In the genomic region with DNA sequence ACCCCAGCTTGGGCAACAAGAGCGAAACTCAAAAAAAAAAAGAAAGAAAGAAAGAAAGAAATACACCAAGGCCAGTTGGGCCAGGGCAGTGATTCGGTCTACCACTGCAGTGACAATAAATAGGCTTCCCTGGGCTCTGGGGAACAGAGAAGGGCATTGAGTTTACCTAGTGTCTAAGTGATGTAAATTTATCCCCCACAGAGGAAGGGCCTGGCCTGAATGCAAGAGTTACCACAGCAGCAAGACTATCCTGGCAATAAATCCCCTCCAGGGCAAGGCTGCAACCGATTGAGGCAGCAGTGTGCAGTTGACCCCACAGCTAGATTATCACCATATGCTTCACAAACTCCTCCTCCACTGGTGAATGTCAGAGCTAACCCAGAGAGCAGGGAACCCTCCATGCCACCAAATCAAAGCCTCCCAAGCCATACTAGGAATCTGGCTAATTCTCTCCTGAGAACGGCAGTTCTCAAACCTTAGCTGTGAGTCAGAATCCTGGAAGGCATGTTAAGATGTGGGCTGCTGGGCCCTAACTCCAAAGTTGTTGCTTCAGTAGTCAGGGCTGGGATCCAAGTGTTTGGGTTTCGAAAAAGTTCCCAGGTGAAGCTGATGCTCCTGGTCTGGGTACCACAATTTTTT, we compare ENCODE assay signal across 12 cellular contexts.
A peak's percentile ranks its signal among the peaks of the same experiment; 100 is the strongest.
DNase-seq lines count a peak whose midpoint lies in the region; ATAC-seq and TF ChIP-seq lines count a peak whose summit lies in the region.
"Had no signal": no experiment of that assay in that cellular context is flagged by ENCODE, and none has a peak within 500 bp of the region (broad histone marks: within the 10 kb centered on the region; RNA-seq: fewer than 3 reads in every experiment).

No MANE protein-coding gene starts in this region.

- H3K36me3 Mint-ChIP-seq in nephron (ENCODE audit: low read depth), result no peaks in the 10 kb centered on the region
- H3K36me3 Mint-ChIP-seq: activated CD8-positive, alpha-beta memory T cell treated with anti-CD3 and anti-CD28 coated beads, Interleukin-2, amount 10 ng/mL, durations not matched to agents 7 days and 5 days; CD8-positive, alpha-beta T cell had no signal

- H3K27ac Mint-ChIP-seq in nephron, result peak overlapping the region in 2 of 3 experiments; percentile 90 to 95
- H3K27ac Mint-ChIP-seq: activated CD8-positive, alpha-beta memory T cell treated with anti-CD3 and anti-CD28 coated beads, Interleukin-2, amount 10 ng/mL, durations not matched to agents 7 days and 5 days; CD8-positive, alpha-beta T cell; stimulated activated naive CD8-positive, alpha-beta T cell treated with anti-CD3 and anti-CD28 coated beads, Interleukin-15, Interleukin-2, amounts not matched to agents 100 ng/mL and 50 ng/mL, for 24 hours had no signal

- no peaks in the 10 kb centered on the region for H3K4me1 Mint-ChIP-seq in nephron
- H3K4me1 Mint-ChIP-seq: activated CD8-positive, alpha-beta memory T cell treated with anti-CD3 and anti-CD28 coated beads, Interleukin-2, amount 10 ng/mL, durations not matched to agents 7 days and 5 days had no signal

- intact Hi-C loops in colonic mucosa (cut with DNase I), result no loop called here

- H3K36me3 ChIP-seq in colonic mucosa, result no peaks in the 10 kb centered on the region

- no peak for TF ChIP-seq CTCF in colonic mucosa (IDR thresholded peaks at IDR 0.05)
- no peak for TF ChIP-seq CTCF in nephron (IDR thresholded peaks at IDR 0.05; ENCODE audit: unreplicated experiment in 3 of 3)

- H3K27me3 ChIP-seq in colonic mucosa, result no peaks in the 10 kb centered on the region

- in situ Hi-C loops in Caki2 (cut with HindIII; ENCODE audit: low pct_unique_long_range_greater_than_20kb, low sequenced_read_pairs), result no loop called here

- H3K4me3 Mint-ChIP-seq in nephron, result no peak overlapping the region
- H3K4me3 Mint-ChIP-seq: activated CD8-positive, alpha-beta memory T cell treated with anti-CD3 and anti-CD28 coated beads, Interleukin-2, amount 10 ng/mL, durations not matched to agents 7 days and 5 days; CD8-positive, alpha-beta T cell; stimulated activated naive CD8-positive, alpha-beta T cell treated with anti-CD3 and anti-CD28 coated beads, Interleukin-15, Interleukin-2, amounts not matched to agents 100 ng/mL and 50 ng/mL, for 24 hours had no signal

- H3K27me3 Mint-ChIP-seq in nephron (ENCODE audit: low read depth), result no peaks in the 10 kb centered on the region
- H3K27me3 Mint-ChIP-seq: activated CD8-positive, alpha-beta memory T cell treated with anti-CD3 and anti-CD28 coated beads, Interleukin-2, amount 10 ng/mL, durations not matched to agents 7 days and 5 days; stimulated activated naive CD8-positive, alpha-beta T cell treated with anti-CD3 and anti-CD28 coated beads, Interleukin-15, Interleukin-2, amounts not matched to agents 100 ng/mL and 50 ng/mL, for 24 hours had no signal

- no peaks in the 10 kb centered on the region for H3K4me1 ChIP-seq in colonic mucosa

- no peaks in the 10 kb centered on the region for H3K9me3 Mint-ChIP-seq in nephron
- H3K9me3 Mint-ChIP-seq: CD8-positive, alpha-beta T cell; stimulated activated naive CD8-positive, alpha-beta T cell treated with anti-CD3 and anti-CD28 coated beads, Interleukin-15, Interleukin-2, amounts not matched to agents 100 ng/mL and 50 ng/mL, for 24 hours had no signal

- DNase-seq in Caki2 (ENCODE audit: low read depth) (peak; percentile 46), NCI-H69 (lab: John Stamatoyannopoulos, UW) (peak; percentile 29), colonic mucosa (no peak), HuH-7 (ENCODE audit: low spot score) (no peak), activated gamma-delta T cell (lab: John Stamatoyannopoulos, UW) (no peak)
- DNase-seq: activated CD8-positive, alpha-beta memory T cell treated with anti-CD3 and anti-CD28 coated beads, Interleukin-2, amount 10 ng/mL, durations not matched to agents 7 days and 5 days; CD8-positive, alpha-beta T cell; NCI-H446 treated with DMSO at 0.1 percent for 48 hours had no signal

- peak overlapping the region in 1 of 2 donors; percentile 55 for H3K9ac ChIP-seq in colonic mucosa (ENCODE audit: low read depth in 2 of 2, low read length in 2 of 2)

- peak overlapping the region; percentile 78 for H3K27ac ChIP-seq in colonic mucosa

- ATAC-seq in GM21717 (IDR thresholded peaks at IDR 0.05; ENCODE audit: unreplicated experiment) (no peak), GM21723 (IDR thresholded peaks at IDR 0.05; ENCODE audit: unreplicated experiment) (no peak)
- ATAC-seq: activated CD8-positive, alpha-beta memory T cell treated with anti-CD3 and anti-CD28 coated beads, Interleukin-2, amount 10 ng/mL, durations not matched to agents 7 days and 5 days; CD8-positive, alpha-beta T cell had no signal

- no peaks in the 10 kb centered on the region for H3K9me3 ChIP-seq in colonic mucosa

- no peak overlapping the region for H3K4me3 ChIP-seq in colonic mucosa

Comparison
In these comparisons a context has a peak if more than half of its experiments do, and no peak if none do; other contexts are left out.
1. DNase-seq: peak in Caki2 (single experiment) and NCI-H69 (single experiment); none in colonic mucosa (single experiment), HuH-7 (single experiment) and activated gamma-delta T cell (single experiment).